Comparison of ENCODE assay signal across 27 cellular contexts in genomic region chr2:106551466-106552130, GRCh38.
"Had no signal": no experiment of that assay in that cellular context is flagged by ENCODE, and none has a peak within 500 bp of the region (broad histone marks: within the 10 kb centered on the region; RNA-seq: fewer than 3 reads in every experiment).

No MANE protein-coding gene starts in this region.

- H3K4me3 Mint-ChIP-seq: endodermal cell; naive thymus-derived CD8-positive, alpha-beta T cell; neural crest cell had no signal

- H3K36me3 ChIP-seq: pancreas, right lobe of liver, spleen, stomach, thoracic aorta, transverse colon had no signal

- H3K4me3 ChIP-seq: pancreas, psoas muscle, right lobe of liver, spleen, stomach, thoracic aorta, transverse colon had no signal

- H3K27ac ChIP-seq: foreskin keratinocyte, pancreas, psoas muscle, right lobe of liver, spleen, stomach, thoracic aorta, transverse colon had no signal

- H3K9me3 ChIP-seq: pancreas, psoas muscle, right lobe of liver, stomach, thoracic aorta, transverse colon had no signal

- H3K27me3 ChIP-seq: foreskin keratinocyte, pancreas, right lobe of liver, stomach, transverse colon had no signal

- DNase-seq: cerebellar nuclear complex; dermis blood vessel endothelial cell; endodermal cell; erythroblast; foreskin keratinocyte; hippocampal formation; kidney glomerular epithelial cell; mammary epithelial cell; naive thymus-derived CD8-positive, alpha-beta T cell; occipital lobe; pancreas; psoas muscle; retina; right lobe of liver; spleen; stimulated activated CD4-positive, alpha-beta T cell treated with anti-CD3 and anti-CD28 coated beads, Interleukin-15, amount 100 ng/mL, for 24 hours; stimulated activated CD4-positive, alpha-beta T cell treated with anti-CD3 and anti-CD28 coated beads, Interleukin-1b, Interleukin-23, amount 100 ng/mL, for 48 hours; stimulated activated CD4-positive, alpha-beta T cell treated with anti-CD3 and anti-CD28 coated beads, Interleukin-4, amount 100 ng/mL, for 24 hours; stimulated activated naive CD4-positive, alpha-beta T cell; stomach; substantia nigra; transverse colon had no signal

- FAIRE-seq: colon, endothelial cell of umbilical vein, pancreas, urothelium cell line had no signal

- H3K27ac Mint-ChIP-seq: endodermal cell; naive thymus-derived CD8-positive, alpha-beta T cell had no signal

- H3K4me1 ChIP-seq: foreskin keratinocyte, pancreas, psoas muscle, right lobe of liver, stomach had no signal

- H3K4me1 Mint-ChIP-seq: endodermal cell; naive thymus-derived CD8-positive, alpha-beta T cell had no signal
